Comparison of ENCODE assay signal across 8 cellular contexts in genomic region chr2:46298272-46298521, GRCh38. TPM values are rescaled to one million over a fixed set of nuclear protein-coding genes. Genes with fewer than 3 reads are reported as not detected.
A peak's percentile ranks its signal among the peaks of the same experiment; 100 is the strongest.
DNase-seq lines count a peak whose midpoint lies in the region; ATAC-seq and TF ChIP-seq lines count a peak whose summit lies in the region.

No MANE protein-coding gene starts in this region.

- peaks cover 11% of the 10 kb centered on the region; the same call in 1 of the 2 replicates for H3K36me3 ChIP-seq in RWPE2 (ENCODE audit: low read depth)

- H3K36me3 Mint-ChIP-seq in endothelial cell (ENCODE audit: low read depth, unreplicated experiment) (peaks cover 12% of the 10 kb centered on the region), nephron progenitor cell (ENCODE audit: low read depth) (no peaks in the 10 kb centered on the region)

- TF ChIP-seq CTCF in AG09309 (IDR thresholded peaks at IDR 0.05; ENCODE audit: control insufficient read depth, insufficient read depth, low read depth, low read length, missing control alignments) (no peak), RWPE2 (IDR thresholded peaks at IDR 0.05; ENCODE audit: poor library complexity, severe bottlenecking) (no peak), endothelial cell (IDR thresholded peaks at IDR 0.05; ENCODE audit: unreplicated experiment) (no peak), nephron progenitor cell (IDR thresholded peaks at IDR 0.05) (no peak)

- H3K4me1 Mint-ChIP-seq in endothelial cell (ENCODE audit: unreplicated experiment): peaks cover 45% of the 10 kb centered on the region
- peaks cover 29% of the 10 kb centered on the region for H3K4me1 Mint-ChIP-seq in nephron progenitor cell

- H3K27me3 ChIP-seq in RWPE2 (ENCODE audit: insufficient read depth, poor library complexity, severe bottlenecking): no peaks in the 10 kb centered on the region

- DNase-seq in AG09309 (ENCODE audit: low read depth) (no peak), RWPE2 (ENCODE audit: low spot score) (no peak), endothelial cell (ENCODE audit: low spot score) (no peak), nephron progenitor cell (peak; percentile 24), DMS53 (lab: John Stamatoyannopoulos, UW) (no peak)

- H3K4me1 ChIP-seq in RWPE2 (ENCODE audit: insufficient read depth, poor library complexity, severe bottlenecking): peaks cover 20% of the 10 kb centered on the region

- peaks cover 24% of the 10 kb centered on the region for H3K27me3 Mint-ChIP-seq in endothelial cell (ENCODE audit: unreplicated experiment)
- H3K27me3 Mint-ChIP-seq in nephron progenitor cell (ENCODE audit: low read depth, poor library complexity): peaks cover 100% of the 10 kb centered on the region

- ATAC-seq in RWPE2 (ENCODE audit: low read depth) (no peak), HG03196 (IDR thresholded peaks at IDR 0.05; ENCODE audit: unreplicated experiment) (no peak), HG03442 (IDR thresholded peaks at IDR 0.05; ENCODE audit: unreplicated experiment) (no peak), HG03378 (IDR thresholded peaks at IDR 0.05; ENCODE audit: unreplicated experiment) (no peak)

- H3K4me3 ChIP-seq in AG09309 (ENCODE audit: control insufficient read depth, low read depth, low read length) (peak overlapping the region; percentile 94), RWPE2 (ENCODE audit: severe bottlenecking) (peak overlapping the region; percentile 97)

- H3K27ac Mint-ChIP-seq in endothelial cell (ENCODE audit: unreplicated experiment) (no peak overlapping the region), nephron progenitor cell (no peak overlapping the region)

- peak overlapping the region; percentile 97 for H3K27ac ChIP-seq in RWPE2 (ENCODE audit: poor library complexity, severe bottlenecking)

- no peaks in the 10 kb centered on the region for H3K9me3 Mint-ChIP-seq in endothelial cell (ENCODE audit: unreplicated experiment)
- no peaks in the 10 kb centered on the region for H3K9me3 Mint-ChIP-seq in nephron progenitor cell

- H3K4me3 Mint-ChIP-seq in endothelial cell (ENCODE audit: unreplicated experiment) (peak overlapping the region; percentile 98), nephron progenitor cell (peak overlapping the region; percentile 86)

- no peaks in the 10 kb centered on the region for H3K9me3 ChIP-seq in RWPE2 (ENCODE audit: severe bottlenecking)

RNA-seq across cellular contexts. Expression of gene EPAS1, which starts 1.0 kb away (rescaled TPM):
- total RNA-seq in endothelial cell (ENCODE audit: unreplicated experiment): 280 TPM
